In genomic region chr4:41015031-41015675, GRCh38 we compare ENCODE assay signal across 20 cellular contexts.
DNase-seq lines count a peak whose midpoint lies in the region; ATAC-seq and TF ChIP-seq lines count a peak whose summit lies in the region.
"Had no signal": no experiment of that assay in that cellular context is flagged by ENCODE, and none has a peak within 500 bp of the region (broad histone marks: within the 10 kb centered on the region; RNA-seq: fewer than 3 reads in every experiment).

No MANE protein-coding gene starts in this region.

- no peaks in the 10 kb centered on the region for H3K27me3 Mint-ChIP-seq in endodermal cell (ENCODE audit: insufficient read depth)
- peaks cover 0 to 14% (median 4%) of the 10 kb centered on the region in 5 donors for H3K27me3 Mint-ChIP-seq in naive thymus-derived CD8-positive, alpha-beta T cell
- H3K27me3 Mint-ChIP-seq: CD4-positive, CD25-positive, alpha-beta regulatory T cell had no signal

- H4K91ac ChIP-seq in trophoblast cell (ENCODE audit: low read depth, low read length) = no peak overlapping the region

- H3K36me3 Mint-ChIP-seq in endodermal cell (ENCODE audit: low read depth) = peaks cover 22% of the 10 kb centered on the region
- no peaks in the 10 kb centered on the region for H3K36me3 Mint-ChIP-seq in naive thymus-derived CD8-positive, alpha-beta T cell
- H3K36me3 Mint-ChIP-seq: CD4-positive, CD25-positive, alpha-beta regulatory T cell had no signal

- no peak overlapping the region for H3K23ac ChIP-seq in trophoblast cell (ENCODE audit: low read length)

- no peak overlapping the region for H4K8ac ChIP-seq in trophoblast cell (ENCODE audit: low read depth, low read length)

- H2BK12ac ChIP-seq in trophoblast cell (ENCODE audit: low read length) = no peak overlapping the region

- DNase-seq in LHCN-M2 (ENCODE audit: low read depth) (peak; percentile 67), endodermal cell (no peak), trophoblast cell (peak; percentile 73 to 93)
- DNase-seq in central memory CD4-positive, alpha-beta T cell = no peak
- DNase-seq in activated naive CD4-positive, alpha-beta T cell (lab: John Stamatoyannopoulos, UW) = no peak
- DNase-seq in naive thymus-derived CD8-positive, alpha-beta T cell = no peak
- DNase-seq: BE2C; CD4-positive, CD25-positive, alpha-beta regulatory T cell; COR-L47; GDM1; GM23248; HCEC 1CT; NCI-H1105; NCI-H1694; NCI-H510A treated with DMSO at 0.1 percent for 48 hours; NCI-H82; OCI-M1; SIG-M5 had no signal

- no peak overlapping the region for H4K12ac ChIP-seq in trophoblast cell (ENCODE audit: low read depth, low read length)

- H2BK120ac ChIP-seq in trophoblast cell (ENCODE audit: insufficient read depth, low read length, poor library complexity) = no peak overlapping the region

- H3K9me3 ChIP-seq in endodermal cell (ENCODE audit: control insufficient read depth, low read length) (no peaks in the 10 kb centered on the region), mesodermal cell (ENCODE audit: control insufficient read depth, low read length) (no peaks in the 10 kb centered on the region), trophoblast cell (ENCODE audit: insufficient read depth, low read depth, low read length) (no peaks in the 10 kb centered on the region)
- H3K9me3 ChIP-seq: BE2C had no signal

- H3K79me1 ChIP-seq in trophoblast cell (ENCODE audit: low read length) = peaks cover 5% of the 10 kb centered on the region

- H2AK5ac ChIP-seq in trophoblast cell (ENCODE audit: low read length) = no peak overlapping the region

- no peak overlapping the region for H3K9ac ChIP-seq in endodermal cell (ENCODE audit: extremely low read depth, low read length, poor library complexity, severe bottlenecking)
- no peak overlapping the region for H3K9ac ChIP-seq in trophoblast cell (ENCODE audit: low read length)
- H3K9ac ChIP-seq: GM23248 had no signal

- no peak overlapping the region for H3K4me3 ChIP-seq in endodermal cell (ENCODE audit: low read length)
- H3K4me3 ChIP-seq in mesodermal cell (ENCODE audit: extremely low read depth, insufficient read depth, low read length, poor library complexity, severe bottlenecking) = no peak overlapping the region
- no peak overlapping the region for H3K4me3 ChIP-seq in trophoblast cell (ENCODE audit: low read depth, low read length)
- H3K4me3 ChIP-seq: GM23248 had no signal

- H3K14ac ChIP-seq in trophoblast cell (ENCODE audit: low read length) = no peak overlapping the region

- no peaks in the 10 kb centered on the region for H3K9me3 Mint-ChIP-seq in endodermal cell
- H3K9me3 Mint-ChIP-seq in naive thymus-derived CD8-positive, alpha-beta T cell = peaks cover 0 to 5% (median 0%) of the 10 kb centered on the region in 9 donors

- no peaks in the 10 kb centered on the region for H3K79me2 ChIP-seq in trophoblast cell (ENCODE audit: control insufficient read depth, insufficient read depth, low read length, poor library complexity)

- no peak overlapping the region for H3K4me2 ChIP-seq in trophoblast cell (ENCODE audit: low read length)

- ATAC-seq in GM21786 (IDR thresholded peaks at IDR 0.05; ENCODE audit: unreplicated experiment) = no peak
- no peak for ATAC-seq in naive thymus-derived CD8-positive, alpha-beta T cell

- H3K18ac ChIP-seq in trophoblast cell (ENCODE audit: low read length) = no peak overlapping the region

- POLR2A ChIA-PET in naive thymus-derived CD8-positive, alpha-beta T cell (lab: Charles Lee) = no interaction called here

- H3K27ac ChIP-seq in endodermal cell (ENCODE audit: low read depth, low read length) = peak overlapping the region; percentile 65
- H3K27ac ChIP-seq in mesodermal cell (ENCODE audit: low read depth, low read length, severe bottlenecking) = peak overlapping the region; percentile 18
- peak overlapping the region; percentile 17 for H3K27ac ChIP-seq in trophoblast cell (ENCODE audit: low read depth, low read length)
- H3K27ac ChIP-seq: GM23248 had no signal

- H3K4ac ChIP-seq in trophoblast cell (ENCODE audit: low read depth, low read length) = no peak overlapping the region

- H3K27me3 ChIP-seq in endodermal cell (ENCODE audit: control insufficient read depth, insufficient read depth, low read length, poor library complexity, severe bottlenecking) (no peaks in the 10 kb centered on the region), trophoblast cell (ENCODE audit: insufficient read depth, low read length) (no peaks in the 10 kb centered on the region)
- H3K27me3 ChIP-seq: BE2C had no signal

- H3K4me1 ChIP-seq in endodermal cell (ENCODE audit: control insufficient read depth, insufficient read depth, low read length) (peaks cover 3% of the 10 kb centered on the region), mesodermal cell (ENCODE audit: control insufficient read depth, insufficient read depth, low read length, poor library complexity, severe bottlenecking) (no peaks in the 10 kb centered on the region), trophoblast cell (ENCODE audit: control insufficient read depth in 1 of 2, insufficient read depth in 2 of 2, low read length in 2 of 2) (peaks cover 10 to 11% of the 10 kb centered on the region in 2 experiments)
- H3K4me1 ChIP-seq: BE2C had no signal

- WGBS in endodermal cell (ENCODE audit: insufficient coverage in 1 of 2, insufficient read length in 1 of 2), 2 experiments = 64 to 83% methylated on average over 6 of the region's 6 CpGs
- WGBS in mesodermal cell (ENCODE audit: insufficient coverage in 2 of 2), 2 experiments = 95% methylated on average over 4 of the region's 6 CpGs; no CpG with 5 or more reads in 1 of the 2 experiments
- no CpG with 5 or more reads among the region's 6 CpGs for WGBS in trophoblast cell (ENCODE audit: extremely low coverage, insufficient coverage, insufficient read length)

- H3K4me3 Mint-ChIP-seq in endodermal cell = no peak overlapping the region
- no peak overlapping the region for H3K4me3 Mint-ChIP-seq in naive thymus-derived CD8-positive, alpha-beta T cell
- H3K4me3 Mint-ChIP-seq: CD4-positive, CD25-positive, alpha-beta regulatory T cell had no signal

- no peak overlapping the region for H2BK5ac ChIP-seq in trophoblast cell (ENCODE audit: low read depth, low read length, poor library complexity)

- peaks cover 22% of the 10 kb centered on the region for H3K4me1 Mint-ChIP-seq in endodermal cell
- H3K4me1 Mint-ChIP-seq in naive thymus-derived CD8-positive, alpha-beta T cell = no peaks in the 10 kb centered on the region
- H3K4me1 Mint-ChIP-seq: CD4-positive, CD25-positive, alpha-beta regulatory T cell had no signal

- TF ChIP-seq CTCF in endodermal cell (conservative IDR thresholded peaks at IDR 0.05) = no peak

- H3K27ac Mint-ChIP-seq in endodermal cell = no peak overlapping the region
- H3K27ac Mint-ChIP-seq in naive thymus-derived CD8-positive, alpha-beta T cell = no peak overlapping the region
- H3K27ac Mint-ChIP-seq: CD4-positive, CD25-positive, alpha-beta regulatory T cell had no signal

- H2AFZ ChIP-seq in trophoblast cell (ENCODE audit: insufficient read depth, low read length, poor library complexity) = no peak overlapping the region
- H2AFZ ChIP-seq: GM23248 had no signal

- H3K36me3 ChIP-seq in endodermal cell (ENCODE audit: control insufficient read depth, insufficient read depth, low read length) (peaks cover 6% of the 10 kb centered on the region), mesodermal cell (ENCODE audit: control insufficient read depth, insufficient read depth, low read length) (peaks cover 4% of the 10 kb centered on the region), trophoblast cell (ENCODE audit: control insufficient read depth in 1 of 2, insufficient read depth in 2 of 2, low read length in 2 of 2) (peaks cover 7 to 11% of the 10 kb centered on the region in 2 experiments)
- H3K36me3 ChIP-seq: BE2C had no signal

Comparison
In these comparisons a context has a peak if more than half of its experiments do, and no peak if none do; other contexts are left out.
1. DNase-seq: peak in LHCN-M2 (single experiment) and trophoblast cell (2 of 2); none in endodermal cell (single experiment), central memory CD4-positive, alpha-beta T cell (single experiment), activated naive CD4-positive, alpha-beta T cell (0 of 4) and naive thymus-derived CD8-positive, alpha-beta T cell (0 of 10).
2. Peak in every context shown above with its lines, with median percentiles within 50 percentile points of each other: H3K27ac ChIP-seq.